In the genomic region with DNA sequence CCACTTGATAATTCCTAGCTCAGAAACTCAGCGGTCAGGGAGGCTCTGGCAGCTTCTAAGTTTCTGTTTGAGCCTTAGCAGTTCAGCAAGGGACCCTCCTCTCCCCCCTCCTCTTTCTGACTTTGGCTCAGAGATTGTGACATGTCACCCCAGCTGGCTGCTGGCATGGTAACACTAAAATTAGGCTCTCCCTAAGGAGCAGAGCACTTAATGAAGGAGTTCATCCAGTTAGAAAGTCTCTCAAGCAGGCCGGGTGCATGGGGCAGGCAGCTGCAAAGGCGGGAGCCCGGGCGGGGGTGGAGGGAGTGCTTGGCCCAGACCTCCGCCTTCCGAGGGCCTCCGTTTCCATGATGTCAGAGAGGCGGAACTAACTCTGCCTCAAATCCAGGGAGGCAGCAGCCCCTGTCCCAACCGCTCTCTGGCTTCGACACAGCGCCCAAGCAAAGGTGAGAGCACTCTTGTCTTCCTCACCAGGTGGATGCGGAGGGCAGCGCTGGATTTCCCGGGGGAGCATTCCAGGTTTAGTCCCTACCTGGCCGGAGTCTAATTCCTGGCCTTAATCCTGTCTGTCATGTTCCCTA, we compare ENCODE assay signal across 9 cellular contexts.
DNase-seq lines count a peak whose midpoint lies in the region; ATAC-seq and TF ChIP-seq lines count a peak whose summit lies in the region.
"Had no signal": no experiment of that assay in that cellular context is flagged by ENCODE, and none has a peak within 500 bp of the region (broad histone marks: within the 10 kb centered on the region; RNA-seq: fewer than 3 reads in every experiment).

No MANE protein-coding gene starts in this region.

- H3K27ac ChIP-seq in coronary artery (peak overlapping the region; percentile 44 to 46), right lobe of liver (peak overlapping the region in 1 of 3 donors; percentile 31), tibial nerve (peak overlapping the region; percentile 41 to 81 (median 58)), RWPE1 (no peak overlapping the region)

- H3K27me3 ChIP-seq in right lobe of liver (no peaks in the 10 kb centered on the region), tibial nerve (no peaks in the 10 kb centered on the region)

- TF ChIP-seq CTCF in coronary artery (IDR thresholded peaks at IDR 0.05) (no peak), right lobe of liver (IDR thresholded peaks at IDR 0.05) (no peak), tibial nerve (IDR thresholded peaks at IDR 0.05) (no peak), RWPE1 (conservative IDR thresholded peaks at IDR 0.05; ENCODE audit: low read depth) (no peak)

- H3K4me3 ChIP-seq in coronary artery (peak overlapping the region; percentile 49), right lobe of liver (no peak overlapping the region), tibial nerve (peak overlapping the region in 1 of 4 donors; percentile 42)

- no CpG with 5 or more reads among the region's 16 CpGs for WGBS in right lobe of liver (ENCODE audit: insufficient coverage, low coverage, low lambda C conversion rate, missing lambda C conversion rate)
- WGBS in tibial nerve, 2 donors: 35 to 57% methylated on average over 8 to 16 of the region's 16 CpGs

- CTCF ChIA-PET in RWPE1 (lab: Yijun Ruan, JAX): no interaction called here

- DNase-seq in NCI-H2171 (lab: John Stamatoyannopoulos, UW) (peak; percentile 89), coronary artery (ENCODE audit: low spot score) (peak; percentile 82), right lobe of liver (peak in 1 of 3 donors; percentile 54), tibial nerve (ENCODE audit: low spot score in 2 of 2) (peak; percentile 61 to 66), RWPE1 (ENCODE audit: low spot score) (no peak), cerebellar nuclear complex (lab: John Stamatoyannopoulos, UW) (no peak), activated gamma-delta T cell treated with Interleukin-2 at 50 U/mL for 16 hours (no peak)
- DNase-seq: stimulated activated CD4-positive, alpha-beta T cell treated with anti-CD3 and anti-CD28 coated beads, Interleukin-2, amount 100 ng/mL, for 48 hours had no signal

- H3K36me3 ChIP-seq in right lobe of liver (peaks cover 3 to 17% (median 4%) of the 10 kb centered on the region in 4 donors), tibial nerve (peaks cover 0 to 27% (median 0%) of the 10 kb centered on the region in 3 donors)

- intact Hi-C loops in right lobe of liver (cut with DNase I): no loop called here

- no peak for TF ChIP-seq POLR2A in right lobe of liver (IDR thresholded peaks at IDR 0.05)
- TF ChIP-seq POLR2A in tibial nerve (IDR thresholded peaks at IDR 0.05): peak in 1 of 2 donors; percentile 49

- no peaks in the 10 kb centered on the region for H3K9me3 ChIP-seq in right lobe of liver
- no peaks in the 10 kb centered on the region for H3K9me3 ChIP-seq in tibial nerve

- POLR2A ChIA-PET in RWPE1 (lab: Yijun Ruan, JAX; ENCODE audit: low non-redundant PET): no interaction called here

- ATAC-seq in right lobe of liver (peak; percentile 28 to 52 (median 40)), GM19023 (IDR thresholded peaks at IDR 0.05; ENCODE audit: unreplicated experiment) (no peak)

- H3K4me1 ChIP-seq in right lobe of liver: no peaks in the 10 kb centered on the region
- peaks cover 0 to 54% (median 7%) of the 10 kb centered on the region in 4 donors for H3K4me1 ChIP-seq in tibial nerve

- TF ChIP-seq EP300 in tibial nerve (IDR thresholded peaks at IDR 0.05): peak in 1 of 2 donors; percentile 61

Comparison
In these comparisons a context has a peak if more than half of its experiments do, and no peak if none do; other contexts are left out.
1. DNase-seq: peak in NCI-H2171 (single experiment), coronary artery (single experiment) and tibial nerve (2 of 2); none in RWPE1 (single experiment), cerebellar nuclear complex (0 of 2) and activated gamma-delta T cell treated with Interleukin-2 at 50 U/mL for 16 hours (single experiment).